ENCODE assay signal across 10 cellular contexts in the genomic region with DNA sequence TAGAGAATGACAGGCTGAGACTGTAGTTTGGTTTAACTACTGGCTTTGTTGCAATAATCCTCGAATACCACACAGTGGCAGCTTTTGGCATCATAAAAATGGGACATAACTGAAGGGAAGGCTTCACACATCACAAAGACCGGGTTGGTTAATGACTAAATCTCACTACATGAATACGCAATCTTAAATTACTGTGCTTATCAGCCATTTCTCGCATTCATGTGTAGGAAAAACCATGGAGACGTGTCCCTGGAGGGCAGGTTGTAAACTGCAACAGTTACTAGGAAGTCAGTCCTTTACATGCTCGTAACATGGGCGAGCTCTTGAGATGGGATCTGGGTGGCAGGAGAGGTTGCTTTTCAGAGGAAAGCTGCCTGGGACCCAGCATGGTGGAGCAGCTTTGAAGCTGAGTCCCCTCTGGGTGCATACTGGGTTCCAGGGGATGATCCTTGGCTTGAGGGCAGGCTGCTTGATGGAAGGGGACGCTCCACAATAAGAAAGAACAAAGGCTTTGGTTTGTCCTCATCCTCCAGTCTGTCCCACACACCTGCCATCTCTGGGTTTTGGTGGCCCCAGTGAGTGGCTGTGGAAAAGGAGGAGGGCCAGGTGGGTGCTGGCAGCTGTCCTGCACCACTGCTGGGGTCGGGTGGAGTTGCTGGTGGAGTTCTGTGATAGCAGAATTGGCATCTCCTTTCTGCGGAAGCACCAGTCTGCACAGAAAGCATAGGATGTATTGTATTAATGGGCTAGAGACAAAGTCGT. TPM values are rescaled to one million over a fixed set of nuclear protein-coding genes. Genes with fewer than 3 reads are reported as not detected.
DNase-seq lines count a peak whose midpoint lies in the region; FAIRE-seq and TF ChIP-seq lines count a peak whose summit lies in the region.
"Had no signal": no experiment of that assay in that cellular context is flagged by ENCODE, and none has a peak within 500 bp of the region (broad histone marks: within the 10 kb centered on the region; RNA-seq: fewer than 3 reads in every experiment).

No MANE protein-coding gene starts in this region.

- 0 out of 2 replicates have a peak, but pooled peaks have one; percentile 30 for TF ChIP-seq POLR2A in Raji (IDR thresholded peaks at IDR 0.05; ENCODE audit: insufficient read depth, low read depth, low read length)

- peaks cover 15% of the 10 kb centered on the region for H3K4me1 ChIP-seq in hepatocyte (ENCODE audit: insufficient read depth)

- no peaks in the 10 kb centered on the region for H3K9me3 ChIP-seq in hepatocyte (ENCODE audit: low read depth)
- H3K9me3 ChIP-seq: SJSA1 had no signal

- H2AFZ ChIP-seq in hepatocyte = no peak overlapping the region

- 92% methylated on average over 11 of the region's 11 CpGs for WGBS in hepatocyte (ENCODE audit: low lambda C conversion rate, missing lambda C conversion rate)

- H3K27me3 ChIP-seq in hepatocyte = no peaks in the 10 kb centered on the region
- H3K27me3 ChIP-seq: SJSA1 had no signal

- H4K20me1 ChIP-seq in hepatocyte (ENCODE audit: insufficient read depth, poor library complexity, severe bottlenecking) = peaks cover 11% of the 10 kb centered on the region

- peaks cover 7% of the 10 kb centered on the region for H3K36me3 ChIP-seq in hepatocyte (replicated peaks; ENCODE audit: insufficient read depth, low read depth)

- peaks cover 49% of the 10 kb centered on the region for H3K79me2 ChIP-seq in hepatocyte

- peak overlapping the region; percentile 97 for H3K4me2 ChIP-seq in hepatocyte

- no peaks in the 10 kb centered on the region for H3K9me2 ChIP-seq in hepatocyte (replicated peaks; ENCODE audit: insufficient read depth)

- TF ChIP-seq CTCF in C4-2B (conservative IDR thresholded peaks at IDR 0.05) (no peak; the same call in 1 of the 2 replicates), hepatocyte (IDR thresholded peaks at IDR 0.05; ENCODE audit: poor library complexity) (no peak)

- no peak for DNase-seq in GM19239 (ENCODE audit: insufficient read length, low spot score)
- DNase-seq in hepatocyte (ENCODE audit: low spot score) = no peak
- no peak for DNase-seq in HuH-7.5 (ENCODE audit: low spot score)
- no peak for DNase-seq in NCI-H2227 treated with DMSO at 0.1 percent for 48 hours (lab: John Stamatoyannopoulos, UW)
- no peak for DNase-seq in activated CD4-positive, CD25-positive, alpha-beta regulatory T cell (lab: John Stamatoyannopoulos, UW)
- no peak for DNase-seq in DMS153 treated with DMSO at 0.1 percent for 48 hours (lab: John Stamatoyannopoulos, UW; ENCODE audit: unreplicated experiment)
- DNase-seq: occipital lobe had no signal

- FAIRE-seq in GM19239 (lab: Jason Lieb, UNC) = peak; percentile 54

- H3K27ac ChIP-seq in C4-2B (peak overlapping the region; percentile 44), hepatocyte (peak overlapping the region; percentile 27)
- H3K27ac ChIP-seq: SJSA1 had no signal

- H3K4me3 ChIP-seq in hepatocyte = no peak overlapping the region
- H3K4me3 ChIP-seq: SJSA1 had no signal

RNA-seq across cellular contexts. Expression of a gene that starts 2.1 kb away (rescaled TPM):
- 1,754 and 2,772 TPM in 2 replicates for total RNA-seq in hepatocyte
- polyA plus RNA-seq in hepatocyte = 444 and 460 TPM in 2 replicates

RNA-seq across cellular contexts. Expression of a gene that starts 18.1 kb away (rescaled TPM):
- total RNA-seq in hepatocyte = 8.6 and 12.0 TPM in 2 replicates
- 17.7 and 19.1 TPM in 2 replicates for polyA plus RNA-seq in hepatocyte

RNA-seq across cellular contexts. Expression of a gene that starts 21.9 kb away (rescaled TPM):
- 44.6 and 71.3 TPM in 2 replicates for total RNA-seq in hepatocyte
- polyA plus RNA-seq in hepatocyte = 252 and 313 TPM in 2 replicates

RNA-seq across cellular contexts. Expression of a gene that starts 38.3 kb away (rescaled TPM):
- total RNA-seq in hepatocyte = 4.1 and 5.7 TPM in 2 replicates
- polyA plus RNA-seq in hepatocyte = 6.4 and 6.9 TPM in 2 replicates
- total RNA-seq: occipital lobe, SJSA1 had no signal
